In genomic region chr14:95153866-95154265, GRCh38 we compare ENCODE assay signal across 20 cellular contexts. TPM values are rescaled to one million over a fixed set of nuclear protein-coding genes. Genes with fewer than 3 reads are reported as not detected.
DNase-seq lines count a peak whose midpoint lies in the region; ATAC-seq and TF ChIP-seq lines count a peak whose summit lies in the region.
"Had no signal": no experiment of that assay in that cellular context is flagged by ENCODE, and none has a peak within 500 bp of the region (broad histone marks: within the 10 kb centered on the region; RNA-seq: fewer than 3 reads in every experiment).

No MANE protein-coding gene starts in this region.

- DNase-seq in activated T-cell treated with anti-CD3 and anti-CD28 coated beads, Interleukin-2, amount 50 U/mL, for 72 hours = no peak
- no peak for DNase-seq in activated T-cell treated with anti-CD3 and anti-CD28 coated beads, Interleukin-2, amount 50 U/mL, for 1 hour
- DNase-seq in sigmoid colon (no peak), posterior cingulate gyrus (no peak), NCI-H524 (lab: John Stamatoyannopoulos, UW) (no peak)
- DNase-seq: activated CD8-positive, alpha-beta T cell treated with anti-CD3 and anti-CD28 coated beads, Interleukin-2, amount 10 ng/mL, durations not matched to agents 7 days and 5 days; EL; KG1; mesenchymal stem cell; NCI-H1092; NCI-H2029 treated with DMSO at 0.1 percent for 48 hours; NCI-H510A treated with DMSO at 0.1 percent for 48 hours; Right ventricle myocardium superior; spleen had no signal

- peaks cover 31% of the 10 kb centered on the region for H4K20me1 ChIP-seq in DOHH2 (ENCODE audit: control insufficient read depth, insufficient read depth, low read depth, low read length)

- intact Hi-C loops in sigmoid colon (cut with DNase I) (loop anchor here (10.0 kb wide), 1 partner anchor 381 kb away; the partner anchor contains the start of gene GLRX5), posterior cingulate gyrus (cut with DNase I) (loop anchor here (5.0 to 10.0 kb wide), 3 partner anchors 52 to 251 kb away; partner anchors contain the start of gene CLMN)

- no peaks in the 10 kb centered on the region for H3K36me3 Mint-ChIP-seq in activated T-cell treated with anti-CD3 and anti-CD28 coated beads, Interleukin-2, amount 50 U/mL, for 72 hours (ENCODE audit: insufficient read depth in 2 of 2)
- peaks cover 34% of the 10 kb centered on the region for H3K36me3 Mint-ChIP-seq in brain

- no peak for TF ChIP-seq EP300 in sigmoid colon (IDR thresholded peaks at IDR 0.05)

- H3K27me3 ChIP-seq in DOHH2 (ENCODE audit: control insufficient read depth, low read length) (no peaks in the 10 kb centered on the region), sigmoid colon (no peaks in the 10 kb centered on the region)
- H3K27me3 ChIP-seq: breast epithelium, gastroesophageal sphincter, spleen, suprapubic skin had no signal

- TF ChIP-seq CTCF in DOHH2 (IDR thresholded peaks at IDR 0.05; ENCODE audit: low read depth, low read length, poor library complexity, severe bottlenecking) (no peak), brain (conservative IDR thresholded peaks at IDR 0.05) (no peak), sigmoid colon (IDR thresholded peaks at IDR 0.05) (no peak)

- no peaks in the 10 kb centered on the region for H3K27me3 Mint-ChIP-seq in activated T-cell treated with anti-CD3 and anti-CD28 coated beads, Interleukin-2, amount 50 U/mL, for 72 hours (ENCODE audit: low read depth)
- no peaks in the 10 kb centered on the region for H3K27me3 Mint-ChIP-seq in brain

- no peaks in the 10 kb centered on the region for H3K9me2 ChIP-seq in DOHH2 (replicated peaks; ENCODE audit: control insufficient read depth, low read length)

- no peak overlapping the region for H3K27ac ChIP-seq in DOHH2 (ENCODE audit: low read depth, low read length)
- H3K27ac ChIP-seq in sigmoid colon = peak overlapping the region in 3 of 4 donors; percentile 20 to 33 (median 28)
- H3K27ac ChIP-seq: spleen, suprapubic skin had no signal

- peak overlapping the region; percentile 20 for H3K27ac Mint-ChIP-seq in activated T-cell treated with anti-CD3 and anti-CD28 coated beads, Interleukin-2, amount 50 U/mL, for 72 hours
- H3K27ac Mint-ChIP-seq in brain = peak overlapping the region in 2 of 5 experiments; percentile 30 to 92
- H3K27ac Mint-ChIP-seq: activated CD8-positive, alpha-beta T cell treated with anti-CD3 and anti-CD28 coated beads, Interleukin-2, amount 10 ng/mL, durations not matched to agents 7 days and 5 days had no signal

- peaks cover 83% of the 10 kb centered on the region for H3K79me2 ChIP-seq in DOHH2 (ENCODE audit: control insufficient read depth, low read length)

- TF ChIP-seq POLR2A in sigmoid colon (IDR thresholded peaks at IDR 0.05) = no peak

- 17 to 57% methylated on average over 4 of the region's 4 CpGs for WGBS in sigmoid colon, 2 donors

- H3F3A ChIP-seq in DOHH2 (ENCODE audit: control insufficient read depth, insufficient read depth) = 0 out of 2 replicates have a peak, but pooled peaks cover 5% of the 10 kb centered on the region

- H3K4me1 ChIP-seq in DOHH2 (ENCODE audit: control insufficient read depth, low read length) (peaks cover 80% of the 10 kb centered on the region), sigmoid colon (peaks cover 0 to 82% (median 70%) of the 10 kb centered on the region in 4 donors)
- H3K4me1 ChIP-seq: breast epithelium had no signal

- H3K4me1 Mint-ChIP-seq in activated T-cell treated with anti-CD3 and anti-CD28 coated beads, Interleukin-2, amount 50 U/mL, for 72 hours (ENCODE audit: low read depth) = peaks cover 75% of the 10 kb centered on the region
- H3K4me1 Mint-ChIP-seq in brain = peaks cover 84% of the 10 kb centered on the region

- H3K4me3 Mint-ChIP-seq in activated T-cell treated with anti-CD3 and anti-CD28 coated beads, Interleukin-2, amount 50 U/mL, for 72 hours = peak overlapping the region; percentile 74 to 82
- H3K4me3 Mint-ChIP-seq in brain = peak overlapping the region; percentile 62 to 96 (median 91)
- H3K4me3 Mint-ChIP-seq: activated CD8-positive, alpha-beta T cell treated with anti-CD3 and anti-CD28 coated beads, Interleukin-2, amount 10 ng/mL, durations not matched to agents 7 days and 5 days had no signal

- peak overlapping the region; percentile 83 for H3K4me2 ChIP-seq in DOHH2 (ENCODE audit: low read length)

- no peaks in the 10 kb centered on the region for H3K9me3 ChIP-seq in DOHH2 (ENCODE audit: control insufficient read depth, insufficient read depth, low read length)
- no peaks in the 10 kb centered on the region for H3K9me3 ChIP-seq in sigmoid colon
- H3K9me3 ChIP-seq: breast epithelium, gastroesophageal sphincter, spleen, suprapubic skin had no signal

- H3K36me3 ChIP-seq in DOHH2 (ENCODE audit: control insufficient read depth, low read length) (peaks cover 19% of the 10 kb centered on the region), sigmoid colon (no peaks in the 10 kb centered on the region)
- H3K36me3 ChIP-seq: breast epithelium, gastroesophageal sphincter, spleen, suprapubic skin had no signal

- no peak for ATAC-seq in activated T-cell treated with anti-CD3 and anti-CD28 coated beads, Interleukin-2, amount 50 U/mL, for 72 hours (replicated peaks in 1 of 2)
- ATAC-seq in HG02840 (IDR thresholded peaks at IDR 0.05; ENCODE audit: low FRiP score, unreplicated experiment) = no peak
- ATAC-seq: activated CD8-positive, alpha-beta T cell treated with anti-CD3 and anti-CD28 coated beads, Interleukin-2, amount 10 ng/mL, durations not matched to agents 7 days and 5 days; gastroesophageal sphincter had no signal

- H3K4me3 ChIP-seq in DOHH2 (ENCODE audit: low read length) (no peak overlapping the region), sigmoid colon (no peak overlapping the region)
- H3K4me3 ChIP-seq: breast epithelium, gastroesophageal sphincter, suprapubic skin had no signal

- no peaks in the 10 kb centered on the region for H3K9me3 Mint-ChIP-seq in activated T-cell treated with anti-CD3 and anti-CD28 coated beads, Interleukin-2, amount 50 U/mL, for 72 hours
- H3K9me3 Mint-ChIP-seq in brain = peaks cover 0 to 7% (median 0%) of the 10 kb centered on the region in 5 experiments

RNA-seq across cellular contexts. Expression of gene DICER1, which starts 3.5 kb away (rescaled TPM):
- total RNA-seq in activated T-cell treated with anti-CD3 and anti-CD28 coated beads, Interleukin-2, amount 50 U/mL, for 72 hours = 10 to 100 TPM; 50.5 to 54.2 TPM
- polyA plus RNA-seq in brain (ENCODE audit: insufficient read depth, low read depth, low replicate concordance) (5.9 TPM), sigmoid colon (10 to 100 TPM in 1 of 3 donors, 1 to 10 TPM in 2; 6.0 to 13.2 (median 7.9) TPM)
- total RNA-seq in sigmoid colon = 10 to 100 TPM; 44.9 to 77.0 (median 51.1) TPM
